In genomic region chr16:1706386-1707192, GRCh38 we compare ENCODE assay signal across 1 cellular context.
TF ChIP-seq lines count a peak whose summit lies in the region.

No MANE protein-coding gene starts in this region.

TF ChIP-seq in HEK293, 187 proteins besides CTCF, POLR2A, EP300 and RAD21 (continued from another document and continues in another):
- no peak for TF ChIP-seq ZNF580 (tag by site-specific recombination; IDR thresholded peaks at IDR 0.05)
- 0 out of 2 replicates have a peak, but pooled peaks have one; percentile 38 for TF ChIP-seq KLF7 (tag by site-specific recombination; IDR thresholded peaks at IDR 0.05; ENCODE audit: borderline replicate concordance)
- TF ChIP-seq ZSCAN23 (tag by site-specific recombination; IDR thresholded peaks at IDR 0.05): no peak
- TF ChIP-seq ZNF48 (tag by site-specific recombination; IDR thresholded peaks at IDR 0.05): no peak
- no peak for TF ChIP-seq ZNF169 (tag by site-specific recombination; IDR thresholded peaks at IDR 0.05)
- TF ChIP-seq ZNF132 (tag by site-specific recombination; IDR thresholded peaks at IDR 0.05; ENCODE audit: borderline replicate concordance): no peak
- no peak for TF ChIP-seq ZNF148 (tag by site-specific recombination; IDR thresholded peaks at IDR 0.05; ENCODE audit: borderline replicate concordance)
- no peak for TF ChIP-seq AEBP2 (tag by site-specific recombination; IDR thresholded peaks at IDR 0.05; ENCODE audit: borderline replicate concordance)
- no peak for TF ChIP-seq ZNF626 (tag by site-specific recombination; IDR thresholded peaks at IDR 0.05)
- no peak for TF ChIP-seq ZNF292 (tag by site-specific recombination; IDR thresholded peaks at IDR 0.05; ENCODE audit: borderline replicate concordance, low read depth)
- no peak for TF ChIP-seq GFI1B (tag by site-specific recombination; IDR thresholded peaks at IDR 0.05)
- TF ChIP-seq PBX3 (CRISPR knock-in tag; IDR thresholded peaks at IDR 0.05): no peak
- TF ChIP-seq ZNF140 (tag by site-specific recombination; IDR thresholded peaks at IDR 0.05): no peak
- no peak; the same call in 1 of the 2 replicates for TF ChIP-seq ZSCAN5A (tag by site-specific recombination; IDR thresholded peaks at IDR 0.05)
- TF ChIP-seq ZNF791 (tag by site-specific recombination; IDR thresholded peaks at IDR 0.05): no peak
- no peak for TF ChIP-seq TCF7L2 (IDR thresholded peaks at IDR 0.05; ENCODE audit: borderline replicate concordance, low read depth, low read length)
- TF ChIP-seq PRDM2 (tag by site-specific recombination; IDR thresholded peaks at IDR 0.05; ENCODE audit: borderline replicate concordance): 0 out of 2 replicates have a peak, but pooled peaks have one; percentile 43
- TF ChIP-seq ZSCAN16 (tag by site-specific recombination; IDR thresholded peaks at IDR 0.05): no peak
- no peak for TF ChIP-seq ZNF174 (tag by site-specific recombination; IDR thresholded peaks at IDR 0.05)
- TF ChIP-seq FEZF1 (tag by site-specific recombination; IDR thresholded peaks at IDR 0.05): no peak
- TF ChIP-seq ZNF248 (tag by site-specific recombination; IDR thresholded peaks at IDR 0.05): no peak
- TF ChIP-seq ZNF514 (tag by site-specific recombination; IDR thresholded peaks at IDR 0.05): no peak
- no peak for TF ChIP-seq ZBTB48 (tag by site-specific recombination; IDR thresholded peaks at IDR 0.05)
- TF ChIP-seq ZNF133 (tag by site-specific recombination; IDR thresholded peaks at IDR 0.05): no peak
- TF ChIP-seq ZNF658 (tag by site-specific recombination; IDR thresholded peaks at IDR 0.05): no peak
- TF ChIP-seq ZNF670 (tag by site-specific recombination; IDR thresholded peaks at IDR 0.05; ENCODE audit: low read depth): no peak
- TF ChIP-seq MEIS1 (CRISPR knock-in tag; IDR thresholded peaks at IDR 0.05; ENCODE audit: borderline replicate concordance): no peak
- TF ChIP-seq REST (tag by site-specific recombination; IDR thresholded peaks at IDR 0.05): no peak
- TF ChIP-seq ZNF211 (tag by site-specific recombination; IDR thresholded peaks at IDR 0.05; ENCODE audit: low read depth): no peak
- TF ChIP-seq ZBTB8A (tag by site-specific recombination; IDR thresholded peaks at IDR 0.05): no peak
- no peak for TF ChIP-seq EGR2 (tag by site-specific recombination; IDR thresholded peaks at IDR 0.05; ENCODE audit: low read depth)
- TF ChIP-seq ZNF610 (tag by site-specific recombination; IDR thresholded peaks at IDR 0.05; ENCODE audit: borderline replicate concordance): 0 out of 2 replicates have a peak, but pooled peaks have one; percentile 21
- no peak for TF ChIP-seq ZBTB7A (tag by site-specific recombination; IDR thresholded peaks at IDR 0.05; ENCODE audit: low read depth)
- no peak for TF ChIP-seq ZNF529 (tag by site-specific recombination; IDR thresholded peaks at IDR 0.05; ENCODE audit: insufficient replicate concordance)
- no peak for TF ChIP-seq ZNF624 (tag by site-specific recombination; IDR thresholded peaks at IDR 0.05)
- no peak for TF ChIP-seq BCL11A (tag by site-specific recombination; IDR thresholded peaks at IDR 0.05; ENCODE audit: low read depth)
- TF ChIP-seq ZNF792 (tag by site-specific recombination; IDR thresholded peaks at IDR 0.05): 0 out of 2 replicates have a peak, but pooled peaks have one; percentile 56
- 0 out of 2 replicates have a peak, but pooled peaks have one; percentile 16 for TF ChIP-seq ZNF2 (tag by site-specific recombination; IDR thresholded peaks at IDR 0.05)
- TF ChIP-seq ZNF777 (tag by site-specific recombination; IDR thresholded peaks at IDR 0.05; ENCODE audit: borderline replicate concordance): no peak
- TF ChIP-seq ZNF155 (tag by site-specific recombination; IDR thresholded peaks at IDR 0.05): no peak
- peak; percentile 76 for TF ChIP-seq ZBTB26 (tag by site-specific recombination; optimal IDR thresholded peaks at IDR 0.05)
- no peak for TF ChIP-seq ZNF623 (tag by site-specific recombination; IDR thresholded peaks at IDR 0.05)
- TF ChIP-seq ZFHX2 (tag by site-specific recombination; conservative IDR thresholded peaks at IDR 0.05): peak; percentile 82
- no peak for TF ChIP-seq OVOL3 (tag by site-specific recombination; IDR thresholded peaks at IDR 0.05)
- TF ChIP-seq ZNF664 (tag by site-specific recombination; IDR thresholded peaks at IDR 0.05): no peak
- no peak for TF ChIP-seq ZNF488 (tag by site-specific recombination; IDR thresholded peaks at IDR 0.05)
